ENCODE assay signal across 8 cellular contexts in genomic region chr22:41444360-41445170, GRCh38. TPM values are rescaled to one million over a fixed set of nuclear protein-coding genes. Genes with fewer than 3 reads are reported as not detected.
A peak's percentile ranks its signal among the peaks of the same experiment; 100 is the strongest.
DNase-seq lines count a peak whose midpoint lies in the region; ATAC-seq and TF ChIP-seq lines count a peak whose summit lies in the region.

No MANE protein-coding gene starts in this region.

- H3K9me3 ChIP-seq in HEK293 (ENCODE audit: control insufficient read depth, insufficient read depth, low read depth, low read length): no peaks in the 10 kb centered on the region

- ATAC-seq in SK-N-SH treated with all-trans-retinoic acid at 6 μM for 48 hours: peak; percentile 77
- peak; percentile 61 to 65 for ATAC-seq in activated naive CD4-positive, alpha-beta T cell treated with anti-CD3 and anti-CD28 coated beads, Interleukin-2, amount 50 U/mL, for 72 hours

- TF ChIP-seq CTCF in HEK293 (tag by site-specific recombination; IDR thresholded peaks at IDR 0.05): no peak
- no peak for TF ChIP-seq CTCF in NB4 (IDR thresholded peaks at IDR 0.05; ENCODE audit: low read depth, low read length)

- H3K4me3 ChIP-seq in HEK293 (ENCODE audit: low read depth, low read length) (peak overlapping the region; percentile 90), NB4 (ENCODE audit: low read depth, low read length) (peak overlapping the region; percentile 86)

- H3K4me1 ChIP-seq in HEK293 (ENCODE audit: control insufficient read depth, insufficient read depth, low read length): no peaks in the 10 kb centered on the region

- CTCF ChIA-PET in HEK293 (lab: Yijun Ruan, JAX): interaction anchor here (1.2 to 5.3 kb wide), 4 partner anchors 7 to 73 kb away, joined by 5 to 33 read pairs (median 11); partner anchors contain the start of gene PHF5A

- peak overlapping the region; percentile 96 to 99 for H3K27ac Mint-ChIP-seq in activated naive CD4-positive, alpha-beta T cell treated with anti-CD3 and anti-CD28 coated beads, Interleukin-2, amount 50 U/mL, for 72 hours

- POLR2A ChIA-PET in HEK293 (lab: Yijun Ruan, JAX): interaction anchor here (0.6 to 8.3 kb wide), 17 partner anchors 7 to 176 kb away, joined by 3 to 214 read pairs (median 13); partner anchors contain the start of genes ACO2, DESI1, PHF5A and PMM1

- TF ChIP-seq POLR2A in NB4 (IDR thresholded peaks at IDR 0.05; ENCODE audit: extremely low read depth, insufficient read length): no peak

- DNase-seq in GDM1 (lab: John Stamatoyannopoulos, UW) (peak; percentile 95), NB4 (ENCODE audit: low read depth) (peak; percentile 64), globus pallidus (ENCODE audit: low spot score) (peak; percentile 87), non-pigmented ciliary epithelial cell (ENCODE audit: low read depth) (peak; percentile 87), substantia nigra (lab: John Stamatoyannopoulos, UW) (peak; percentile 30 to 91 (median 78))
- DNase-seq in activated naive CD4-positive, alpha-beta T cell treated with anti-CD3 and anti-CD28 coated beads, Interleukin-2, amount 50 U/mL, for 72 hours (ENCODE audit: low spot score in 2 of 2): peak; percentile 86 to 92

- peak overlapping the region; percentile 100 for H3K27ac ChIP-seq in HEK293 (ENCODE audit: extremely low read depth, low read depth, low read length)
- H3K27ac ChIP-seq in substantia nigra (ENCODE audit: low read depth, low read length, poor library complexity, severe bottlenecking): peak overlapping the region; percentile 97

- H3K36me3 ChIP-seq in HEK293 (ENCODE audit: control insufficient read depth in 2 of 2, insufficient read depth in 1 of 2, low read length in 2 of 2): peaks cover 10 to 46% of the 10 kb centered on the region in 2 experiments

- peaks cover 17 to 21% of the 10 kb centered on the region in 2 donors for H3K36me3 Mint-ChIP-seq in activated naive CD4-positive, alpha-beta T cell treated with anti-CD3 and anti-CD28 coated beads, Interleukin-2, amount 50 U/mL, for 72 hours

- H3K9me3 Mint-ChIP-seq in activated naive CD4-positive, alpha-beta T cell treated with anti-CD3 and anti-CD28 coated beads, Interleukin-2, amount 50 U/mL, for 72 hours: no peaks in the 10 kb centered on the region

TF ChIP-seq in HEK293, 187 proteins besides CTCF, POLR2A, EP300 and RAD21 (continues in another document):
- 0 out of 2 replicates have a peak, but pooled peaks have one; percentile 78 for TF ChIP-seq ZNF221 (tag by site-specific recombination; IDR thresholded peaks at IDR 0.05; ENCODE audit: borderline replicate concordance)
- TF ChIP-seq, protein P1, sequence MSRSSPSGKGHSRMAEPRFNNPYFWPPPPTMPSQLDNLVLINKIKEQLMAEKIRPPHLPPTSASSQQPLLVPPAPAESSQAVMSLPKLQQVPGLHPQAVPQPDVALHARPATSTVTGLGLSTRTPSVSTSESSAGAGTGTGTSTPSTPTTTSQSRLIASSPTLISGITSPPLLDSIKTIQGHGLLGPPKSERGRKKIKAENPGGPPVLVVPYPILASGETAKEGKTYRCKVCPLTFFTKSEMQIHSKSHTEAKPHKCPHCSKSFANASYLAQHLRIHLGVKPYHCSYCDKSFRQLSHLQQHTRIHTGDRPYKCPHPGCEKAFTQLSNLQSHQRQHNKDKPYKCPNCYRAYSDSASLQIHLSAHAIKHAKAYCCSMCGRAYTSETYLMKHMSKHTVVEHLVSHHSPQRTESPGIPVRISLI (tag by site-specific recombination; IDR thresholded peaks at IDR 0.05): 0 out of 2 replicates have a peak, but pooled peaks have one; percentile 30
- TF ChIP-seq, protein P2, sequence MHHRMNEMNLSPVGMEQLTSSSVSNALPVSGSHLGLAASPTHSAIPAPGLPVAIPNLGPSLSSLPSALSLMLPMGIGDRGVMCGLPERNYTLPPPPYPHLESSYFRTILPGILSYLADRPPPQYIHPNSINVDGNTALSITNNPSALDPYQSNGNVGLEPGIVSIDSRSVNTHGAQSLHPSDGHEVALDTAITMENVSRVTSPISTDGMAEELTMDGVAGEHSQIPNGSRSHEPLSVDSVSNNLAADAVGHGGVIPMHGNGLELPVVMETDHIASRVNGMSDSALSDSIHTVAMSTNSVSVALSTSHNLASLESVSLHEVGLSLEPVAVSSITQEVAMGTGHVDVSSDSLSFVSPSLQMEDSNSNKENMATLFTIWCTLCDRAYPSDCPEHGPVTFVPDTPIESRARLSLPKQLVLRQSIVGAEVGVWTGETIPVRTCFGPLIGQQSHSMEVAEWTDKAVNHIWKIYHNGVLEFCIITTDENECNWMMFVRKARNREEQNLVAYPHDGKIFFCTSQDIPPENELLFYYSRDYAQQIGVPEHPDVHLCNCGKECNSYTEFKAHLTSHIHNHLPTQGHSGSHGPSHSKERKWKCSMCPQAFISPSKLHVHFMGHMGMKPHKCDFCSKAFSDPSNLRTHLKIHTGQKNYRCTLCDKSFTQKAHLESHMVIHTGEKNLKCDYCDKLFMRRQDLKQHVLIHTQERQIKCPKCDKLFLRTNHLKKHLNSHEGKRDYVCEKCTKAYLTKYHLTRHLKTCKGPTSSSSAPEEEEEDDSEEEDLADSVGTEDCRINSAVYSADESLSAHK (tag by site-specific recombination; IDR thresholded peaks at IDR 0.05): peak; percentile 11; the same call in 1 of the 2 replicates
- TF ChIP-seq EGR2 (tag by site-specific recombination; IDR thresholded peaks at IDR 0.05; ENCODE audit: low read depth): peak; percentile 74
- TF ChIP-seq ZNF248 (tag by site-specific recombination; IDR thresholded peaks at IDR 0.05): no peak
- peak; percentile 58; the same call in 1 of the 2 replicates for TF ChIP-seq ZNF501 (tag by site-specific recombination; IDR thresholded peaks at IDR 0.05)
- TF ChIP-seq MYNN (tag by site-specific recombination; IDR thresholded peaks at IDR 0.05; ENCODE audit: borderline replicate concordance): no peak
- TF ChIP-seq ZNF175 (tag by site-specific recombination; IDR thresholded peaks at IDR 0.05): no peak

TF ChIP-seq in SK-N-SH treated with all-trans-retinoic acid at 6 μM for 48 hours, 23 proteins besides CTCF, POLR2A, EP300 and RAD21:
- TF ChIP-seq GLIS3 (CRISPR knock-in tag; IDR thresholded peaks at IDR 0.05) (no peak), TSHZ2 (CRISPR knock-in tag; IDR thresholded peaks at IDR 0.05) (no peak), ESRRG (CRISPR knock-in tag; IDR thresholded peaks at IDR 0.05) (no peak), TOX (CRISPR knock-in tag; IDR thresholded peaks at IDR 0.05; ENCODE audit: borderline replicate concordance) (no peak), ZNF70 (CRISPR knock-in tag; IDR thresholded peaks at IDR 0.05) (no peak), CREB5 (CRISPR knock-in tag; IDR thresholded peaks at IDR 0.05; ENCODE audit: low read depth) (no peak), TCF4 (CRISPR knock-in tag; IDR thresholded peaks at IDR 0.05; ENCODE audit: borderline replicate concordance) (no peak)

RNA-seq across cellular contexts. Expression of gene TOB2, which starts 2.0 kb away (rescaled TPM):
- total RNA-seq in activated naive CD4-positive, alpha-beta T cell treated with anti-CD3 and anti-CD28 coated beads, Interleukin-2, amount 50 U/mL, for 72 hours: 10 to 100 TPM; 28.1 to 29.9 TPM

RNA-seq across cellular contexts. Expression of gene PHF5A, which starts 23.9 kb away (rescaled TPM):
- total RNA-seq in activated naive CD4-positive, alpha-beta T cell treated with anti-CD3 and anti-CD28 coated beads, Interleukin-2, amount 50 U/mL, for 72 hours: 10 to 100 TPM; 61.3 to 76.5 TPM

RNA-seq across cellular contexts. Expression of gene ACO2, which starts 24.4 kb away (rescaled TPM):
- total RNA-seq in activated naive CD4-positive, alpha-beta T cell treated with anti-CD3 and anti-CD28 coated beads, Interleukin-2, amount 50 U/mL, for 72 hours: 100 to 1,000 TPM in 1 of 2 donors, 10 to 100 TPM in 1; 100.0 to 112 TPM

Comparison
In these comparisons a context has a peak if more than half of its experiments do, and no peak if none do; other contexts are left out.
1. Peak in every context shown above with its lines: DNase-seq, ATAC-seq, H3K4me3 ChIP-seq and H3K27ac ChIP-seq.